ENCODE assay signal across 8 cellular contexts in genomic region chr7:5997210-5997808, GRCh38. TPM values are rescaled to one million over a fixed set of nuclear protein-coding genes. Genes with fewer than 3 reads are reported as not detected.
DNase-seq lines count a peak whose midpoint lies in the region; ATAC-seq and TF ChIP-seq lines count a peak whose summit lies in the region.

No MANE protein-coding gene starts in this region.

- H3K36me3 Mint-ChIP-seq in osteocyte (ENCODE audit: unreplicated experiment): peaks cover 33% of the 10 kb centered on the region

- CTCF ChIA-PET in HEK293T (lab: Yijun Ruan, JAX): interaction anchor here (0.6 to 2.1 kb wide), 7 partner anchors 12 to 337 kb away, joined by 3 to 19 read pairs (median 3); partner anchors contain the start of genes AIMP2 and PMS2

- H3K27me3 Mint-ChIP-seq in osteocyte (ENCODE audit: unreplicated experiment): no peaks in the 10 kb centered on the region

- peaks cover 6% of the 10 kb centered on the region for H3K4me1 Mint-ChIP-seq in osteocyte (ENCODE audit: unreplicated experiment)

- H3K9me3 Mint-ChIP-seq in osteocyte (ENCODE audit: unreplicated experiment): no peaks in the 10 kb centered on the region

- no peak overlapping the region for H3K27ac Mint-ChIP-seq in osteocyte (ENCODE audit: unreplicated experiment)

- DNase-seq in COLO668 (lab: John Stamatoyannopoulos, UW; ENCODE audit: unreplicated experiment) (peak; percentile 52), HEK293T (ENCODE audit: extremely low spot score) (peak; percentile 42), NCI-H774 (lab: John Stamatoyannopoulos, UW) (peak; percentile 28), activated T-cell treated with anti-CD3 and anti-CD28 coated beads for 4 hours (peak; percentile 36), foreskin fibroblast (peak; percentile 41 to 76), osteocyte (ENCODE audit: extremely low spot score, unreplicated experiment) (peak; percentile 76)

- POLR2A ChIA-PET in HEK293T (lab: Yijun Ruan, JAX): interaction anchor here (0.6 to 1.7 kb wide), 2 partner anchors 11 to 60 kb away, joined by 3 to 10 read pairs; partner anchors contain the start of genes AIMP2 and PMS2

- H3K4me3 Mint-ChIP-seq in osteocyte (ENCODE audit: unreplicated experiment): no peak overlapping the region

- no peak overlapping the region for H3K4me3 ChIP-seq in foreskin fibroblast (ENCODE audit: low read depth in 1 of 2, low read length in 2 of 2)

- peak; percentile 69 for TF ChIP-seq CTCF in foreskin fibroblast (IDR thresholded peaks at IDR 0.05; ENCODE audit: low read depth, low read length)
- peak; percentile 74 for TF ChIP-seq CTCF in osteocyte (IDR thresholded peaks at IDR 0.05)

- ATAC-seq in HG03439 (IDR thresholded peaks at IDR 0.05; ENCODE audit: unreplicated experiment) (no peak), GM21786 (IDR thresholded peaks at IDR 0.05; ENCODE audit: unreplicated experiment) (no peak)

TF ChIP-seq in HEK293T, 16 proteins besides CTCF, POLR2A, EP300 and RAD21:
- TF ChIP-seq L3MBTL2 (conservative IDR thresholded peaks at IDR 0.05): no peak
- TF ChIP-seq FOXK2 (IDR thresholded peaks at IDR 0.05): no peak
- TF ChIP-seq ZNF384 (IDR thresholded peaks at IDR 0.05): peak; percentile 98

RNA-seq across cellular contexts. Expression of gene PMS2, which starts 11.5 kb away (rescaled TPM):
- total RNA-seq in osteocyte: 21.4 and 26.3 TPM in 2 replicates

RNA-seq across cellular contexts. Expression of gene AIMP2, which starts 11.8 kb away (rescaled TPM):
- 47.7 and 49.6 TPM in 2 replicates for total RNA-seq in osteocyte

RNA-seq across cellular contexts. Expression of gene RSPH10B, which starts 26.8 kb away (rescaled TPM):
- not detected in 2 replicates for total RNA-seq in osteocyte

RNA-seq across cellular contexts. Expression of gene ANKRD61, which starts 33.9 kb away (rescaled TPM):
- not detected in 2 replicates for total RNA-seq in osteocyte
